8 cellular contexts compared by ENCODE assay signal in the genomic region with DNA sequence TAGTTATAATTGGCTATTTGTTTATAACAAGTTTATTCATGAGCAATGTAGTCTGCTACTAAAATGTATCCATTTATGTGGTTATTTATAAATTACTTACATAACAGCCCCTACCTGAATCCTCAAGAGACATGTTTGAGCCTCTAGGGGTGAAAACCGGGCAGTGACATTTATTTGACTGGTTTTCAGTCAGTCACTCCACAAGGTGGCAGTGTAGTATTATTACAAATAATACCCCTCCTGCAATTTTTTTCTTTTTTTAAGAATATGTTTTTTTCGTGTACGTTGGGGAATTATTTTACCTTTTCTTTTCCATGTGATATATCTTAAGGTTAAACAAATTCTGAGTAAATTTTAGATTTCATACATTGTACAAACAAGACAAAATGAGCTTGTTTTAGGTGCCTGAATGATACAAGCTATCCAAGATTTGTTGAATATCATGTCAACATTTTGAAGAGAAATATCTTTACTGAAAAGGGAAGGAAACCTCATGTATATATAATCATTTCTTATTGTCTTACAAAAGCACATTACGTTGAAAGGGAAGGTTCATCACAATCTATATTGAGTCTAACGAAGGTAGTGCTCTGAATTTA.
DNase-seq lines count a peak whose midpoint lies in the region; ATAC-seq and TF ChIP-seq lines count a peak whose summit lies in the region.

No MANE protein-coding gene starts in this region.

- no peak for TF ChIP-seq EP300 in tibial nerve (IDR thresholded peaks at IDR 0.05)

- ATAC-seq in HG03439 (IDR thresholded peaks at IDR 0.05; ENCODE audit: unreplicated experiment), result peak; percentile 53
- no peak for ATAC-seq in HG03175 (IDR thresholded peaks at IDR 0.05; ENCODE audit: unreplicated experiment)

- TF ChIP-seq POLR2A in tibial nerve (IDR thresholded peaks at IDR 0.05), result no peak

- DNase-seq in GM10248 (ENCODE audit: extremely low spot score), result no peak
- peak; percentile 32 to 59 for DNase-seq in SHP77 (lab: John Stamatoyannopoulos, UW)
- DNase-seq in fibroblast of villous mesenchyme (ENCODE audit: low read depth), result peak; percentile 26
- DNase-seq in tibial nerve (ENCODE audit: low spot score in 2 of 2), result no peak
- no peak for DNase-seq in stimulated activated CD4-positive, alpha-beta T cell treated with anti-CD3 and anti-CD28 coated beads, Interleukin-15, amount 100 ng/mL, for 24 hours
- DNase-seq in NCI-H510A treated with DMSO at 0.1 percent for 48 hours (lab: John Stamatoyannopoulos, UW), result no peak

- no peak overlapping the region for H3K27ac ChIP-seq in tibial nerve

- no peak overlapping the region for H3K4me3 ChIP-seq in fibroblast of villous mesenchyme (ENCODE audit: low read depth, low read length)
- no peak overlapping the region for H3K4me3 ChIP-seq in tibial nerve

- no peaks in the 10 kb centered on the region for H3K4me1 ChIP-seq in tibial nerve

- CTCF ChIA-PET in GM10248 (lab: Yijun Ruan, JAX), result interaction anchor here (1.1 to 2.1 kb wide), 2 partner anchors 10 to 14 kb away, joined by 3 to 8 read pairs; no protein-coding TSS in a partner anchor

- TF ChIP-seq CTCF in GM10248 (IDR thresholded peaks at IDR 0.05; ENCODE audit: control extremely low read depth, extremely low read depth, low read depth, missing control alignments), result peak; percentile 29
- TF ChIP-seq CTCF in fibroblast of villous mesenchyme (IDR thresholded peaks at IDR 0.05; ENCODE audit: insufficient read depth, low read depth, low read length), result peak; percentile 38
- peak in 3 of 5 experiments; percentile 23 to 43 (median 24) for TF ChIP-seq CTCF in tibial nerve (IDR thresholded peaks at IDR 0.05)

- no peaks in the 10 kb centered on the region for H3K36me3 ChIP-seq in tibial nerve

- 37 to 39% methylated on average over 5 of the region's 5 CpGs for WGBS in tibial nerve, 2 donors

- no peaks in the 10 kb centered on the region for H3K9me3 ChIP-seq in tibial nerve

- no peaks in the 10 kb centered on the region for H3K27me3 ChIP-seq in tibial nerve

- POLR2A ChIA-PET in GM10248 (lab: Yijun Ruan, JAX), result no interaction called here

Comparison
In these comparisons a context has a peak if more than half of its experiments do, and no peak if none do; other contexts are left out.
1. DNase-seq: peak in SHP77 (2 of 2) and fibroblast of villous mesenchyme (single experiment); none in GM10248 (single experiment), tibial nerve (0 of 2), stimulated activated CD4-positive, alpha-beta T cell treated with anti-CD3 and anti-CD28 coated beads, Interleukin-15, amount 100 ng/mL, for 24 hours (single experiment) and NCI-H510A treated with DMSO at 0.1 percent for 48 hours (single experiment).
2. Peak in every context shown above with its lines, with median percentiles within 50 percentile points of each other: CTCF ChIP-seq.